Comparison of ENCODE assay signal across 8 cellular contexts in genomic region chr1:110339427-110340206, GRCh38. TPM values are rescaled to one million over a fixed set of nuclear protein-coding genes. Genes with fewer than 3 reads are reported as not detected.
DNase-seq lines count a peak whose midpoint lies in the region; ATAC-seq, FAIRE-seq and TF ChIP-seq lines count a peak whose summit lies in the region.

No MANE protein-coding gene starts in this region.

- H3K27ac Mint-ChIP-seq in astrocyte (ENCODE audit: unreplicated experiment) = no peak overlapping the region

- peak overlapping the region; percentile 96 for H3K4me3 ChIP-seq in astrocyte (ENCODE audit: insufficient read depth, low read depth, low read length)
- peak overlapping the region; percentile 95 for H3K4me3 ChIP-seq in iPS-15b (ENCODE audit: low read depth, low read length)

- FAIRE-seq in astrocyte (lab: Jason Lieb, UNC) = no peak

- no peaks in the 10 kb centered on the region for H3K27me3 Mint-ChIP-seq in astrocyte (ENCODE audit: low read depth, unreplicated experiment)

- DNase-seq in EH (ENCODE audit: low read depth) (peak; percentile 61), SHP77 treated with DMSO at 0.1 percent for 48 hours (lab: John Stamatoyannopoulos, UW) (peak; percentile 18), astrocyte (ENCODE audit: low read depth) (peak; percentile 26), COR-L47 (lab: John Stamatoyannopoulos, UW) (no peak)
- peak; percentile 54 for DNase-seq in stimulated activated CD4-positive, alpha-beta T cell treated with anti-CD3 and anti-CD28 coated beads, Interleukin-12 subunit alpha, Interleukin-12 subunit beta, amount 100 ng/mL, for 4 hours

- H3K9me3 ChIP-seq in astrocyte (ENCODE audit: insufficient read depth, low read depth, low read length) (no peaks in the 10 kb centered on the region), iPS-15b (ENCODE audit: control insufficient read depth, insufficient read depth, low read length) (no peaks in the 10 kb centered on the region)

- no peak overlapping the region for H3K4me3 Mint-ChIP-seq in astrocyte (ENCODE audit: unreplicated experiment)

- H3K27ac ChIP-seq in astrocyte (ENCODE audit: low read depth, low read length) = peak overlapping the region; percentile 97

- H3K4me1 Mint-ChIP-seq in astrocyte (ENCODE audit: low read depth, unreplicated experiment) = peaks cover 30% of the 10 kb centered on the region

- no peaks in the 10 kb centered on the region for H3K9me3 Mint-ChIP-seq in astrocyte (ENCODE audit: unreplicated experiment)

- H3K36me3 ChIP-seq in astrocyte (ENCODE audit: insufficient read depth, low read length) = peaks cover 9% of the 10 kb centered on the region
- peaks cover 18% of the 10 kb centered on the region for H3K36me3 ChIP-seq in iPS-15b (ENCODE audit: control insufficient read depth, insufficient read depth, low read length)

- peak; percentile 1 for ATAC-seq in HG02938 (IDR thresholded peaks at IDR 0.05; ENCODE audit: unreplicated experiment)
- ATAC-seq in HG02678 (IDR thresholded peaks at IDR 0.05; ENCODE audit: unreplicated experiment) = no peak

- peak overlapping the region; percentile 90 for H3K4me2 ChIP-seq in astrocyte (ENCODE audit: low read length)

- peaks cover 10% of the 10 kb centered on the region for H3K36me3 Mint-ChIP-seq in astrocyte (ENCODE audit: low read depth, unreplicated experiment)

- peaks cover 48% of the 10 kb centered on the region for H4K20me1 ChIP-seq in astrocyte (ENCODE audit: insufficient read depth, low read length)

- H3K27me3 ChIP-seq in astrocyte (ENCODE audit: insufficient read depth, low read length) = no peaks in the 10 kb centered on the region
- no peaks in the 10 kb centered on the region for H3K27me3 ChIP-seq in iPS-15b (ENCODE audit: control insufficient read depth, insufficient read depth, low read length)

- H3K9ac ChIP-seq in astrocyte (ENCODE audit: low read length) (peak overlapping the region; percentile 98), iPS-15b (ENCODE audit: low read depth, low read length) (peak overlapping the region; percentile 94)

- H3K4me1 ChIP-seq in astrocyte (ENCODE audit: insufficient read depth, low read length) (peaks cover 26% of the 10 kb centered on the region), iPS-15b (ENCODE audit: control insufficient read depth, insufficient read depth, low read length) (peaks cover 16% of the 10 kb centered on the region)

- peak; percentile 21 for TF ChIP-seq CTCF in astrocyte (IDR thresholded peaks at IDR 0.05; ENCODE audit: insufficient read depth, low read depth, low read length)

- H2AFZ ChIP-seq in astrocyte (ENCODE audit: low read depth, low read length) = peak overlapping the region; percentile 96

- H3K79me2 ChIP-seq in astrocyte (ENCODE audit: insufficient read depth, low read length) = peaks cover 53% of the 10 kb centered on the region

RNA-seq across cellular contexts. Expression of gene RBM15, which starts 0.4 kb away (rescaled TPM):
- 20.4 and 21.1 TPM in 2 replicates for total RNA-seq in astrocyte

RNA-seq across cellular contexts. Expression of gene SLC16A4, which starts 51.2 kb away (rescaled TPM):
- total RNA-seq in astrocyte = 14.1 and 14.8 TPM in 2 replicates
